ENCODE assay signal across 9 cellular contexts in genomic region chr22:42120231-42121011, GRCh38. TPM values are rescaled to one million over a fixed set of nuclear protein-coding genes. Genes with fewer than 3 reads are reported as not detected.
DNase-seq lines count a peak whose midpoint lies in the region; ATAC-seq, FAIRE-seq and TF ChIP-seq lines count a peak whose summit lies in the region.
"Not testable (repeated sequence)": the region's sequence is repeated elsewhere in the genome, so short reads cannot be mapped to it uniquely, and the experiment has no call there.
"Had no signal": no experiment of that assay in that cellular context is flagged by ENCODE, and none has a peak within 500 bp of the region (broad histone marks: within the 10 kb centered on the region; RNA-seq: fewer than 3 reads in every experiment).

No MANE protein-coding gene starts in this region.

- peak; percentile 33; the same call in 1 of the 2 replicates for TF ChIP-seq EP300 in K562 (IDR thresholded peaks at IDR 0.05; ENCODE audit: low read length)

- H3K9me3 ChIP-seq in BLaER1 treated with 17β-estradiol and CSF1 and Interleukin-3, amounts not matched to agents 10 nM and 100 nM (replicated peaks in 1 of 11): peaks cover 19 to 27% (median 24%) of the 10 kb centered on the region in 11 experiments
- not testable (repeated sequence) for H3K9me3 ChIP-seq in K562 (replicated peaks; ENCODE audit: control insufficient read depth, insufficient read depth, low read depth, low read length); mucosa of stomach (ENCODE audit: control insufficient read depth, low read length)

- TF ChIP-seq RAD21 in K562 (CRISPR knock-in tag; conservative IDR thresholded peaks at IDR 0.05 in 1 of 2, IDR thresholded peaks at IDR 0.05 in 1 of 2): not testable (repeated sequence)

- FAIRE-seq in K562 (lab: Jason Lieb, UNC): not testable (repeated sequence)

- H3K4me3 ChIP-seq in BLaER1 treated with 17β-estradiol and CSF1 and Interleukin-3, amounts not matched to agents 10 nM and 100 nM: peak overlapping the region in 9 of 10 experiments; percentile 5 to 45 (median 40); a peak in 14 of 20 replicates
- H3K4me3 ChIP-seq in K562; mucosa of stomach (ENCODE audit: low read length): not testable (repeated sequence)

- peak overlapping the region in 8 of 11 experiments; percentile 18 to 63 (median 54); a peak in 15 of 22 replicates for H3K9ac ChIP-seq in BLaER1 treated with 17β-estradiol and CSF1 and Interleukin-3, amounts not matched to agents 10 nM and 100 nM
- H3K9ac ChIP-seq in K562 (ENCODE audit: insufficient read depth in 1 of 2, low read depth in 2 of 2, low read length in 2 of 2): peak overlapping the region in 1 of 2 experiments; percentile 30; a peak in 2 of 4 replicates
- H3K9ac ChIP-seq in mucosa of stomach (ENCODE audit: low read length): peak overlapping the region; percentile 11

- 4% methylated on average over 12 of the region's 14 CpGs for WGBS in K562 (ENCODE audit: insufficient coverage, low coverage, missing lambda C conversion rate)

- DNase-seq in NOMO-1 (lab: John Stamatoyannopoulos, UW; ENCODE audit: unreplicated experiment in 2 of 2) (peak; percentile 44 to 46), K562 (ENCODE audit: extremely low read depth in 1 of 4, low spot score in 3 of 4) (peak in 2 of 4 experiments; percentile 36 to 50)
- DNase-seq in activated CD4-positive, alpha-beta T cell treated with anti-CD3 and anti-CD28 coated beads for 4 hours: peak; percentile 53 to 56
- DNase-seq in activated T-cell treated with anti-CD3 and anti-CD28 coated beads, Interleukin-2, amount 50 U/mL, for 48 hours: peak; percentile 55 to 60
- DNase-seq in stimulated activated CD8-positive, alpha-beta memory T cell treated with anti-CD3 and anti-CD28 coated beads, Interleukin-12 subunit alpha, Interleukin-12 subunit beta, amount 100 ng/mL, for 4 hours (ENCODE audit: low read depth): peak; percentile 6

- H3K9me1 ChIP-seq in K562 (ENCODE audit: control insufficient read depth, insufficient read depth, low read length): not testable (repeated sequence)

- not testable (repeated sequence) for TF ChIP-seq POLR2A in K562 (conservative IDR thresholded peaks at IDR 0.05)

- ATAC-seq in GM18861 (IDR thresholded peaks at IDR 0.05; ENCODE audit: unreplicated experiment) (peak; percentile 46), K562 (peak; percentile 87)

- intact Hi-C loops in K562 (cut with micrococcal nuclease): not testable (repeated sequence)

- H4K20me1 ChIP-seq in BLaER1 treated with 17β-estradiol and CSF1 and Interleukin-3, amounts not matched to agents 10 nM and 100 nM; K562 (replicated peaks; ENCODE audit: control insufficient read depth, insufficient read depth, low read length): not testable (repeated sequence)

- H3K27ac ChIP-seq in BLaER1 treated with 17β-estradiol and CSF1 and Interleukin-3, amounts not matched to agents 10 nM and 100 nM: peak overlapping the region in 9 of 11 experiments; percentile 43 to 77 (median 61); a peak in 18 of 22 replicates
- H3K27ac ChIP-seq in K562 (ENCODE audit: extremely low read depth, low read depth, low read length): peak overlapping the region; percentile 55

- CTCF ChIA-PET in K562 (lab: Yijun Ruan, JAX; ENCODE audit: low intra/inter-chr PET ratio): not testable (repeated sequence)

- in situ Hi-C loops in K562 (cut with MboI): not testable (repeated sequence)

- peak overlapping the region; percentile 76 to 92 (median 84) for H3K4me2 ChIP-seq in BLaER1 treated with 17β-estradiol and CSF1 and Interleukin-3, amounts not matched to agents 10 nM and 100 nM
- H3K4me2 ChIP-seq in K562 (ENCODE audit: insufficient read depth, low read length): peak overlapping the region; percentile 37

- TF ChIP-seq CTCF in K562 (IDR thresholded peaks at IDR 0.05 in 2 of 3, conservative IDR thresholded peaks at IDR 0.05 in 1 of 3; ENCODE audit: insufficient read depth in 2 of 3, low read depth in 1 of 3, low read length in 3 of 3): not testable (repeated sequence)

- BruUV-seq in K562 (replicated peaks; lab: Mats Ljungman, UMichigan): not testable (repeated sequence)

- not testable (repeated sequence) for H3K79me2 ChIP-seq in K562 (ENCODE audit: control insufficient read depth, insufficient read depth, low read length)

- H3K36me3 ChIP-seq in BLaER1 treated with 17β-estradiol and CSF1 and Interleukin-3, amounts not matched to agents 10 nM and 100 nM: peaks cover under 1 to 19% (median 15%) of the 10 kb centered on the region in 11 experiments; a peak in 18 of 22 replicates
- not testable (repeated sequence) for H3K36me3 ChIP-seq in K562 (ENCODE audit: control insufficient read depth, insufficient read depth, low read length); mucosa of stomach (ENCODE audit: control insufficient read depth, insufficient read depth, low read length)

- peak overlapping the region; percentile 33; the same call in 1 of the 2 replicates for H2AFZ ChIP-seq in K562 (ENCODE audit: low read depth, low read length)

- H3K4me1 ChIP-seq in BLaER1 treated with 17β-estradiol and CSF1 and Interleukin-3, amounts not matched to agents 10 nM and 100 nM: peaks cover 18 to 47% (median 40%) of the 10 kb centered on the region in 10 experiments
- H3K4me1 ChIP-seq in K562 (replicated peaks in 1 of 2; ENCODE audit: control insufficient read depth in 2 of 2, insufficient read depth in 2 of 2, low read length in 2 of 2): not testable (repeated sequence)
- H3K4me1 ChIP-seq in mucosa of stomach (ENCODE audit: control insufficient read depth, insufficient read depth, low read length): peaks cover 14% of the 10 kb centered on the region

- H3K27me3 ChIP-seq in BLaER1 treated with 17β-estradiol and CSF1 and Interleukin-3, amounts not matched to agents 10 nM and 100 nM; K562 (ENCODE audit: control insufficient read depth in 2 of 2, insufficient read depth in 2 of 2, low read length in 2 of 2); mucosa of stomach (ENCODE audit: control insufficient read depth, insufficient read depth, low read length): not testable (repeated sequence)

- POLR2A ChIA-PET in K562 (lab: Yijun Ruan, JAX): not testable (repeated sequence)

RNA-seq across cellular contexts. Expression of gene CYP2D6, which starts 10.2 kb away (rescaled TPM):
- 1.4 and 1.6 TPM in 2 replicates for total RNA-seq in K562 (2011; cell fraction: chromatin; rRNA removed; ENCODE audit: low replicate concordance)
- 0.50 and 0.66 TPM in 2 replicates for total RNA-seq in K562 (2011; cell fraction: nucleolus; rRNA removed)
- total RNA-seq in K562 (2011; cell fraction: nucleoplasm; rRNA removed): 1.4 TPM in 2 replicates
- total RNA-seq in K562 (2014; rRNA removed): not detected in 2 replicates
- total RNA-seq in K562 (2014; rRNA removed; fragmentation: Illumina TruSeq; extraction: Trizol): 0.04 and 0.06 TPM in 2 replicates
- total RNA-seq in K562 (2015; rRNA removed; fragmentation: Illumina TruSeq; extraction: Trizol): 0.11 TPM in 1 of 2 replicates, not detected in the other
- 0.18 and 0.20 TPM in 2 replicates for total RNA-seq in K562 (2021)
- 0.07 and 0.24 TPM in 2 replicates for polyA plus RNA-seq in K562 (2011; rRNA removed)
- 0.04 TPM in 2 replicates for polyA plus RNA-seq in K562 (2011; cell fraction: cytosol; rRNA removed)
- 1.2 and 1.8 TPM in 2 replicates for polyA plus RNA-seq in K562 (2011; cell fraction: nucleus; rRNA removed)
- 0.30 and 0.71 TPM in 2 replicates for polyA plus RNA-seq in K562 (2012)
- polyA plus RNA-seq in K562 (2014; fragmentation: Illumina TruSeq; extraction: Trizol): 0.10 TPM in 2 replicates
- not detected for polyA plus RNA-seq in K562 (2014; fragmentation: Nextera tagmentation; extraction: Ambion mirVana)
- polyA plus RNA-seq in K562 (2014; rRNA removed): 0.67 TPM in 1 of 2 replicates, not detected in the other
- 0.09 and 0.35 TPM in 2 replicates for polyA minus RNA-seq in K562 (2011; rRNA and poly(A)+ RNA removed)
- not detected in 2 replicates for polyA minus RNA-seq in K562 (2011; cell fraction: cytosol; rRNA and poly(A)+ RNA removed)
- polyA minus RNA-seq in K562 (2011; cell fraction: nucleus; rRNA and poly(A)+ RNA removed): 0.22 TPM in 1 of 2 replicates, not detected in the other
- total RNA-seq: M059J had no signal

RNA-seq across cellular contexts. Expression of gene NDUFA6, which starts 29.8 kb away (rescaled TPM):
- total RNA-seq in K562 (2011; cell fraction: chromatin; rRNA removed; ENCODE audit: low replicate concordance): 23.1 and 44.0 TPM in 2 replicates
- 19.3 and 23.5 TPM in 2 replicates for total RNA-seq in K562 (2011; cell fraction: nucleolus; rRNA removed)
- total RNA-seq in K562 (2011; cell fraction: nucleoplasm; rRNA removed): 31.0 and 37.9 TPM in 2 replicates
- total RNA-seq in K562 (2014; rRNA removed) (103 and 110 TPM in 2 replicates), K562 (2014; rRNA removed; fragmentation: Illumina TruSeq; extraction: Trizol) (113 and 132 TPM in 2 replicates), K562 (2015; rRNA removed; fragmentation: Illumina TruSeq; extraction: Trizol) (117 and 129 TPM in 2 replicates), K562 (2021) (90.0 and 103 TPM in 2 replicates)
- polyA plus RNA-seq in K562 (2011; rRNA removed) (103 and 128 TPM in 2 replicates), K562 (2014; fragmentation: Illumina TruSeq; extraction: Trizol) (106 and 110 TPM in 2 replicates), K562 (2014; fragmentation: Nextera tagmentation; extraction: Ambion mirVana) (100 to 1,000 TPM; 465 to 474 TPM), K562 (2014; rRNA removed) (141 and 148 TPM in 2 replicates)
- 50.0 and 67.5 TPM in 2 replicates for polyA plus RNA-seq in K562 (2011; cell fraction: cytosol; rRNA removed)
- 32.0 and 41.2 TPM in 2 replicates for polyA plus RNA-seq in K562 (2011; cell fraction: nucleus; rRNA removed)
- 67.9 and 173 TPM in 2 replicates for polyA plus RNA-seq in K562 (2012)
- 34.4 and 34.7 TPM in 2 replicates for polyA minus RNA-seq in K562 (2011; rRNA and poly(A)+ RNA removed)
- 19.7 and 22.5 TPM in 2 replicates for polyA minus RNA-seq in K562 (2011; cell fraction: cytosol; rRNA and poly(A)+ RNA removed)
- polyA minus RNA-seq in K562 (2011; cell fraction: nucleus; rRNA and poly(A)+ RNA removed): 6.5 and 11.0 TPM in 2 replicates

RNA-seq across cellular contexts. Expression of gene SMDT1, which starts 40.9 kb away (rescaled TPM):
- 16.6 and 21.1 TPM in 2 replicates for total RNA-seq in K562 (2011; cell fraction: chromatin; rRNA removed; ENCODE audit: low replicate concordance)
- 15.8 and 17.3 TPM in 2 replicates for total RNA-seq in K562 (2011; cell fraction: nucleolus; rRNA removed)
- total RNA-seq in K562 (2011; cell fraction: nucleoplasm; rRNA removed): 22.7 and 26.6 TPM in 2 replicates
- total RNA-seq in K562 (2014; rRNA removed) (7.9 and 19.3 TPM in 2 replicates), K562 (2014; rRNA removed; fragmentation: Illumina TruSeq; extraction: Trizol) (14.0 and 14.3 TPM in 2 replicates), K562 (2015; rRNA removed; fragmentation: Illumina TruSeq; extraction: Trizol) (9.8 and 12.9 TPM in 2 replicates), K562 (2021) (65.2 and 68.7 TPM in 2 replicates)
- polyA plus RNA-seq in K562 (2011; rRNA removed) (23.2 and 28.7 TPM in 2 replicates), K562 (2014; fragmentation: Illumina TruSeq; extraction: Trizol) (13.5 and 26.6 TPM in 2 replicates), K562 (2014; fragmentation: Nextera tagmentation; extraction: Ambion mirVana) (10 to 100 TPM; 11.7 to 20.3 TPM), K562 (2014; rRNA removed) (33.6 and 38.0 TPM in 2 replicates)
- 36.3 and 38.6 TPM in 2 replicates for polyA plus RNA-seq in K562 (2011; cell fraction: cytosol; rRNA removed)
- 17.5 and 21.9 TPM in 2 replicates for polyA plus RNA-seq in K562 (2011; cell fraction: nucleus; rRNA removed)
- polyA plus RNA-seq in K562 (2012): 94.3 and 108 TPM in 2 replicates
- polyA minus RNA-seq in K562 (2011; rRNA and poly(A)+ RNA removed): 8.0 and 10.4 TPM in 2 replicates
- 3.3 and 9.8 TPM in 2 replicates for polyA minus RNA-seq in K562 (2011; cell fraction: cytosol; rRNA and poly(A)+ RNA removed)
- polyA minus RNA-seq in K562 (2011; cell fraction: nucleus; rRNA and poly(A)+ RNA removed): 4.3 and 8.6 TPM in 2 replicates

RNA-seq across cellular contexts. Expression of gene PHETA2, which starts 46.4 kb away (rescaled TPM):
- total RNA-seq in K562 (2011; cell fraction: chromatin; rRNA removed; ENCODE audit: low replicate concordance): 0.18 and 0.69 TPM in 2 replicates
- 0.26 TPM in 1 of 2 replicates, not detected in the other for total RNA-seq in K562 (2011; cell fraction: nucleolus; rRNA removed)
- 0.15 TPM in 1 of 2 replicates, not detected in the other for total RNA-seq in K562 (2011; cell fraction: nucleoplasm; rRNA removed)
- not detected in 2 replicates for total RNA-seq in K562 (2014; rRNA removed)
- total RNA-seq in K562 (2014; rRNA removed; fragmentation: Illumina TruSeq; extraction: Trizol): 0.06 TPM in 1 of 2 replicates, not detected in the other
- total RNA-seq in K562 (2015; rRNA removed; fragmentation: Illumina TruSeq; extraction: Trizol): 0.07 and 0.08 TPM in 2 replicates
- 0.18 and 0.22 TPM in 2 replicates for total RNA-seq in K562 (2021)
- 0.08 and 0.14 TPM in 2 replicates for polyA plus RNA-seq in K562 (2011; rRNA removed)
- polyA plus RNA-seq in K562 (2011; cell fraction: cytosol; rRNA removed): 0.03 and 0.18 TPM in 2 replicates
- polyA plus RNA-seq in K562 (2011; cell fraction: nucleus; rRNA removed): 0.24 and 0.38 TPM in 2 replicates
- 0.08 and 0.15 TPM in 2 replicates for polyA plus RNA-seq in K562 (2012)
- 0.08 TPM in 1 of 2 replicates, not detected in the other for polyA plus RNA-seq in K562 (2014; fragmentation: Illumina TruSeq; extraction: Trizol)
- polyA plus RNA-seq in K562 (2014; fragmentation: Nextera tagmentation; extraction: Ambion mirVana): not detected
- 0.07 and 0.31 TPM in 2 replicates for polyA plus RNA-seq in K562 (2014; rRNA removed)
- 0.11 TPM in 1 of 2 replicates, not detected in the other for polyA minus RNA-seq in K562 (2011; rRNA and poly(A)+ RNA removed)
- not detected in 2 replicates for polyA minus RNA-seq in K562 (2011; cell fraction: cytosol; rRNA and poly(A)+ RNA removed)
- polyA minus RNA-seq in K562 (2011; cell fraction: nucleus; rRNA and poly(A)+ RNA removed): 0.13 and 0.22 TPM in 2 replicates

RNA-seq across cellular contexts. Expression of gene NAGA, which starts 49.8 kb away (rescaled TPM):
- total RNA-seq in K562 (2011; cell fraction: chromatin; rRNA removed; ENCODE audit: low replicate concordance): 16.6 and 38.0 TPM in 2 replicates
- 44.2 and 46.5 TPM in 2 replicates for total RNA-seq in K562 (2011; cell fraction: nucleolus; rRNA removed)
- 39.2 and 40.2 TPM in 2 replicates for total RNA-seq in K562 (2011; cell fraction: nucleoplasm; rRNA removed)
- 19.5 and 20.6 TPM in 2 replicates for total RNA-seq in K562 (2014; rRNA removed)
- 9.9 and 11.5 TPM in 2 replicates for total RNA-seq in K562 (2014; rRNA removed; fragmentation: Illumina TruSeq; extraction: Trizol)
- 15.9 and 16.1 TPM in 2 replicates for total RNA-seq in K562 (2015; rRNA removed; fragmentation: Illumina TruSeq; extraction: Trizol)
- 20.0 and 20.4 TPM in 2 replicates for total RNA-seq in K562 (2021)
- polyA plus RNA-seq in K562 (2011; rRNA removed): 18.1 and 19.7 TPM in 2 replicates
- polyA plus RNA-seq in K562 (2011; cell fraction: cytosol; rRNA removed): 21.2 and 43.7 TPM in 2 replicates
- 13.4 and 19.5 TPM in 2 replicates for polyA plus RNA-seq in K562 (2011; cell fraction: nucleus; rRNA removed)
- 21.5 and 34.7 TPM in 2 replicates for polyA plus RNA-seq in K562 (2012)
- polyA plus RNA-seq in K562 (2014; fragmentation: Illumina TruSeq; extraction: Trizol): 20.6 and 22.1 TPM in 2 replicates
- polyA plus RNA-seq in K562 (2014; fragmentation: Nextera tagmentation; extraction: Ambion mirVana): 1 to 10 TPM; 6.5 to 7.0 TPM
- polyA plus RNA-seq in K562 (2014; rRNA removed): 17.4 and 18.7 TPM in 2 replicates
- polyA minus RNA-seq in K562 (2011; rRNA and poly(A)+ RNA removed): 12.0 and 18.6 TPM in 2 replicates
- polyA minus RNA-seq in K562 (2011; cell fraction: cytosol; rRNA and poly(A)+ RNA removed): 12.7 and 15.5 TPM in 2 replicates
- 9.1 and 9.3 TPM in 2 replicates for polyA minus RNA-seq in K562 (2011; cell fraction: nucleus; rRNA and poly(A)+ RNA removed)
